Comparison of ENCODE assay signal across 1 cellular context in genomic region chr21:38567577-38568360, GRCh38.
TF ChIP-seq lines count a peak whose summit lies in the region.

No MANE protein-coding gene starts in this region.

TF ChIP-seq in GM23338, 12 proteins besides CTCF, POLR2A, EP300 and RAD21 (continued from another document):
- TF ChIP-seq ZNF462 (CRISPR knock-in tag; IDR thresholded peaks at IDR 0.05) (no peak), STAT1 (IDR thresholded peaks at IDR 0.05; ENCODE audit: unreplicated experiment) (no peak), EZH2 (IDR thresholded peaks at IDR 0.05; ENCODE audit: low read depth, unreplicated experiment) (no peak), EZH2phosphoT487 (IDR thresholded peaks at IDR 0.05; ENCODE audit: unreplicated experiment) (no peak), CREB1 (CRISPR knock-in tag; IDR thresholded peaks at IDR 0.05; ENCODE audit: low read depth) (no peak), JUNB (IDR thresholded peaks at IDR 0.05; ENCODE audit: unreplicated experiment) (no peak), POLR2AphosphoS5 (IDR thresholded peaks at IDR 0.05; ENCODE audit: low read depth) (no peak)
- TF ChIP-seq, protein P1, sequence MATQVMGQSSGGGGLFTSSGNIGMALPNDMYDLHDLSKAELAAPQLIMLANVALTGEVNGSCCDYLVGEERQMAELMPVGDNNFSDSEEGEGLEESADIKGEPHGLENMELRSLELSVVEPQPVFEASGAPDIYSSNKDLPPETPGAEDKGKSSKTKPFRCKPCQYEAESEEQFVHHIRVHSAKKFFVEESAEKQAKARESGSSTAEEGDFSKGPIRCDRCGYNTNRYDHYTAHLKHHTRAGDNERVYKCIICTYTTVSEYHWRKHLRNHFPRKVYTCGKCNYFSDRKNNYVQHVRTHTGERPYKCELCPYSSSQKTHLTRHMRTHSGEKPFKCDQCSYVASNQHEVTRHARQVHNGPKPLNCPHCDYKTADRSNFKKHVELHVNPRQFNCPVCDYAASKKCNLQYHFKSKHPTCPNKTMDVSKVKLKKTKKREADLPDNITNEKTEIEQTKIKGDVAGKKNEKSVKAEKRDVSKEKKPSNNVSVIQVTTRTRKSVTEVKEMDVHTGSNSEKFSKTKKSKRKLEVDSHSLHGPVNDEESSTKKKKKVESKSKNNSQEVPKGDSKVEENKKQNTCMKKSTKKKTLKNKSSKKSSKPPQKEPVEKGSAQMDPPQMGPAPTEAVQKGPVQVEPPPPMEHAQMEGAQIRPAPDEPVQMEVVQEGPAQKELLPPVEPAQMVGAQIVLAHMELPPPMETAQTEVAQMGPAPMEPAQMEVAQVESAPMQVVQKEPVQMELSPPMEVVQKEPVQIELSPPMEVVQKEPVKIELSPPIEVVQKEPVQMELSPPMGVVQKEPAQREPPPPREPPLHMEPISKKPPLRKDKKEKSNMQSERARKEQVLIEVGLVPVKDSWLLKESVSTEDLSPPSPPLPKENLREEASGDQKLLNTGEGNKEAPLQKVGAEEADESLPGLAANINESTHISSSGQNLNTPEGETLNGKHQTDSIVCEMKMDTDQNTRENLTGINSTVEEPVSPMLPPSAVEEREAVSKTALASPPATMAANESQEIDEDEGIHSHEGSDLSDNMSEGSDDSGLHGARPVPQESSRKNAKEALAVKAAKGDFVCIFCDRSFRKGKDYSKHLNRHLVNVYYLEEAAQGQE (IDR thresholded peaks at IDR 0.05; ENCODE audit: unreplicated experiment), result no peak
